In genomic region chr6:124955108-124955851, GRCh38 we compare ENCODE assay signal across 25 cellular contexts. TPM values are rescaled to one million over a fixed set of nuclear protein-coding genes. Genes with fewer than 3 reads are reported as not detected.
DNase-seq lines count a peak whose midpoint lies in the region; ATAC-seq and TF ChIP-seq lines count a peak whose summit lies in the region.
"Had no signal": no experiment of that assay in that cellular context is flagged by ENCODE, and none has a peak within 500 bp of the region (broad histone marks: within the 10 kb centered on the region; RNA-seq: fewer than 3 reads in every experiment).

No MANE protein-coding gene starts in this region.

- DNase-seq in NCI-H2171 treated with DMSO at 0.1 percent for 48 hours (lab: John Stamatoyannopoulos, UW): peak; percentile 66
- DNase-seq in NCI-H2171 (lab: John Stamatoyannopoulos, UW): no peak
- peak; percentile 27 for DNase-seq in brain pericyte (ENCODE audit: low read depth, low spot score)
- no peak for DNase-seq in lower lobe of right lung
- DNase-seq in stimulated activated naive CD8-positive, alpha-beta T cell treated with anti-CD3 and anti-CD28 coated beads, Interleukin-15, amount 100 ng/mL, for 72 hours: no peak
- DNase-seq in NCI-H187 treated with DMSO at 0.1 percent for 48 hours (lab: John Stamatoyannopoulos, UW): no peak
- no peak for DNase-seq in T-helper 2 cell treated with Interferon-gamma antibody and Interleukin-4, amounts not matched to agents 5 μg/mL and 100 μg/mL, for 36 hours (ENCODE audit: low spot score)
- DNase-seq: activated CD4-positive, alpha-beta T cell treated with anti-CD3 and anti-CD28 coated beads, Interleukin-2, amount 50 U/mL, for 1 hour; activated CD8-positive, alpha-beta memory T cell treated with anti-CD3 and anti-CD28 coated beads, Interleukin-2, amount 50 U/mL, for 4 hours; brain microvascular endothelial cell; foreskin melanocyte; H9; hypothalamus; islet precursor cell; naive B cell; NCI-H1417 treated with DMSO at 0.1 percent for 48 hours; stomach had no signal

- H3K27me3 ChIP-seq in lower lobe of right lung (ENCODE audit: low read depth): no peaks in the 10 kb centered on the region
- H3K27me3 ChIP-seq: brain microvascular endothelial cell, stomach had no signal

- H3K9me3 Mint-ChIP-seq in stimulated activated naive CD8-positive, alpha-beta T cell treated with anti-CD3 and anti-CD28 coated beads, Interleukin-15, amount 100 ng/mL, for 72 hours: peaks cover 4 to 7% of the 10 kb centered on the region in 2 donors
- H3K9me3 Mint-ChIP-seq in T-helper 2 cell treated with Interferon-gamma antibody and Interleukin-4, amounts not matched to agents 5 μg/mL and 100 μg/mL, for 36 hours: no peaks in the 10 kb centered on the region
- H3K9me3 Mint-ChIP-seq: activated T-helper 2 cell treated with anti-CD3 and anti-CD28 coated beads, Interferon-gamma antibody, Interleukin-2, Interleukin-4, amounts not matched to agents 10 μg/mL and 5 μg/mL and 100 μg/mL, durations not matched to agents 14 hours and 24 hours and 36 hours; dendritic cell treated with granulocyte-macrophage colony-stimulating factor and Interleukin-4, amounts not matched to agents 40 ng/mL and 50 ng/mL, for 4 days; type B pancreatic cell had no signal

- H3K4me3 ChIP-seq in lower lobe of right lung: no peak overlapping the region
- H3K4me3 ChIP-seq: skin epidermis, stomach had no signal

- ATAC-seq in lower lobe of right lung (peak; percentile 14 to 35), GM21529 (IDR thresholded peaks at IDR 0.05; ENCODE audit: unreplicated experiment) (no peak)
- ATAC-seq in stimulated activated naive CD8-positive, alpha-beta T cell treated with anti-CD3 and anti-CD28 coated beads, Interleukin-15, amount 100 ng/mL, for 72 hours: peak; percentile 20

- no peaks in the 10 kb centered on the region for H3K4me1 ChIP-seq in lower lobe of right lung

- H3K27ac ChIP-seq in lower lobe of right lung: no peak overlapping the region
- H3K27ac ChIP-seq: 22Rv1, brain microvascular endothelial cell, skin epidermis, stomach, VCaP had no signal

- intact Hi-C loops in lower lobe of right lung (cut with DNase I): no loop called here

- TF ChIP-seq CTCF in lower lobe of right lung (IDR thresholded peaks at IDR 0.05): no peak

- no peaks in the 10 kb centered on the region for H3K36me3 Mint-ChIP-seq in T-helper 2 cell treated with Interferon-gamma antibody and Interleukin-4, amounts not matched to agents 5 μg/mL and 100 μg/mL, for 36 hours (ENCODE audit: low read depth)
- H3K36me3 Mint-ChIP-seq: naive B cell, type B pancreatic cell had no signal

- no peak overlapping the region for H3K27ac Mint-ChIP-seq in stimulated activated naive CD8-positive, alpha-beta T cell treated with anti-CD3 and anti-CD28 coated beads, Interleukin-15, amount 100 ng/mL, for 72 hours
- no peak overlapping the region for H3K27ac Mint-ChIP-seq in T-helper 2 cell treated with Interferon-gamma antibody and Interleukin-4, amounts not matched to agents 5 μg/mL and 100 μg/mL, for 36 hours
- H3K27ac Mint-ChIP-seq: activated T-helper 2 cell treated with anti-CD3 and anti-CD28 coated beads, Interferon-gamma antibody, Interleukin-2, Interleukin-4, amounts not matched to agents 10 μg/mL and 5 μg/mL and 100 μg/mL, durations not matched to agents 14 hours and 24 hours and 36 hours; B cell; dendritic cell treated with granulocyte-macrophage colony-stimulating factor and Interleukin-4, amounts not matched to agents 40 ng/mL and 50 ng/mL, for 4 days; naive B cell; type B pancreatic cell had no signal

- peaks cover 42% of the 10 kb centered on the region for H3K27me3 Mint-ChIP-seq in stimulated activated naive CD8-positive, alpha-beta T cell treated with anti-CD3 and anti-CD28 coated beads, Interleukin-15, amount 100 ng/mL, for 72 hours
- peaks cover 16% of the 10 kb centered on the region for H3K27me3 Mint-ChIP-seq in T-helper 2 cell treated with Interferon-gamma antibody and Interleukin-4, amounts not matched to agents 5 μg/mL and 100 μg/mL, for 36 hours (ENCODE audit: low read depth)
- H3K27me3 Mint-ChIP-seq: dendritic cell treated with granulocyte-macrophage colony-stimulating factor and Interleukin-4, amounts not matched to agents 40 ng/mL and 50 ng/mL, for 4 days; type B pancreatic cell had no signal

- H3K4me3 Mint-ChIP-seq in stimulated activated naive CD8-positive, alpha-beta T cell treated with anti-CD3 and anti-CD28 coated beads, Interleukin-15, amount 100 ng/mL, for 72 hours: no peak overlapping the region
- H3K4me3 Mint-ChIP-seq in T-helper 2 cell treated with Interferon-gamma antibody and Interleukin-4, amounts not matched to agents 5 μg/mL and 100 μg/mL, for 36 hours: no peak overlapping the region
- H3K4me3 Mint-ChIP-seq: B cell; dendritic cell treated with granulocyte-macrophage colony-stimulating factor and Interleukin-4, amounts not matched to agents 40 ng/mL and 50 ng/mL, for 4 days; H9; type B pancreatic cell had no signal

- no peaks in the 10 kb centered on the region for H3K9me3 ChIP-seq in lower lobe of right lung
- H3K9me3 ChIP-seq: stomach had no signal

- no peaks in the 10 kb centered on the region for H3K36me3 ChIP-seq in lower lobe of right lung
- H3K36me3 ChIP-seq: brain microvascular endothelial cell, stomach had no signal

- no peaks in the 10 kb centered on the region for H3K4me1 Mint-ChIP-seq in stimulated activated naive CD8-positive, alpha-beta T cell treated with anti-CD3 and anti-CD28 coated beads, Interleukin-15, amount 100 ng/mL, for 72 hours
- H3K4me1 Mint-ChIP-seq in T-helper 2 cell treated with Interferon-gamma antibody and Interleukin-4, amounts not matched to agents 5 μg/mL and 100 μg/mL, for 36 hours (ENCODE audit: low read depth): no peaks in the 10 kb centered on the region
- H3K4me1 Mint-ChIP-seq: B cell, naive B cell had no signal

RNA-seq across cellular contexts. Expression of gene RNF217, which starts 7.0 kb away (rescaled TPM):
- 25.5 TPM for total RNA-seq in lower lobe of right lung
- total RNA-seq: B cell had no signal

Comparison
In these comparisons a context has a peak if more than half of its experiments do, and no peak if none do; other contexts are left out.
1. DNase-seq: peak in NCI-H2171 treated with DMSO at 0.1 percent for 48 hours (single experiment) and brain pericyte (single experiment); none in NCI-H2171 (single experiment), lower lobe of right lung (single experiment), stimulated activated naive CD8-positive, alpha-beta T cell treated with anti-CD3 and anti-CD28 coated beads, Interleukin-15, amount 100 ng/mL, for 72 hours (0 of 2), NCI-H187 treated with DMSO at 0.1 percent for 48 hours (single experiment) and T-helper 2 cell treated with Interferon-gamma antibody and Interleukin-4, amounts not matched to agents 5 μg/mL and 100 μg/mL, for 36 hours (single experiment).